ENCODE assay signal across 8 cellular contexts in genomic region chr15:51649659-51650521, GRCh38. TPM values are rescaled to one million over a fixed set of nuclear protein-coding genes. Genes with fewer than 3 reads are reported as not detected.
A peak's percentile ranks its signal among the peaks of the same experiment; 100 is the strongest.
DNase-seq lines count a peak whose midpoint lies in the region; ATAC-seq, FAIRE-seq and TF ChIP-seq lines count a peak whose summit lies in the region.

No MANE protein-coding gene starts in this region.

- no peaks in the 10 kb centered on the region for H3K9me3 ChIP-seq in SK-N-SH

- no peak overlapping the region for H3K27ac ChIP-seq in GM23338 (ENCODE audit: low read depth)
- H3K27ac ChIP-seq in SK-N-SH (ENCODE audit: low read depth in 2 of 2, low read length in 1 of 2): no peak overlapping the region

- H3K4me3 Mint-ChIP-seq in GM23338 (no peak overlapping the region), MCF 10A (ENCODE audit: unreplicated experiment) (no peak overlapping the region)

- no peaks in the 10 kb centered on the region for H3K9me3 Mint-ChIP-seq in GM23338
- H3K9me3 Mint-ChIP-seq in MCF 10A (ENCODE audit: unreplicated experiment): no peaks in the 10 kb centered on the region

- CTCF ChIA-PET in SK-N-SH (lab: Yijun Ruan, JAX): interaction anchor here (0.6 to 11.8 kb wide), 69 partner anchors 9 to 1086 kb away, joined by 3 to 313 read pairs (median 4); partner anchors contain the start of genes DMXL2, LYSMD2 and SCG3
- CTCF ChIA-PET in MCF 10A (lab: Yijun Ruan, JAX): interaction anchor here (0.6 to 6.3 kb wide), 45 partner anchors 9 to 925 kb away, joined by 3 to 184 read pairs (median 3); partner anchors contain the start of gene DMXL2

- H3K9ac ChIP-seq in SK-N-SH: no peak overlapping the region

- H2AFZ ChIP-seq in GM23338 (no peak overlapping the region), SK-N-SH (ENCODE audit: low read depth) (0 out of 2 replicates have a peak overlapping the region, but pooled peaks have one; percentile 25)

- H3K79me2 ChIP-seq in GM23338 (replicated peaks; ENCODE audit: insufficient read depth) (no peaks in the 10 kb centered on the region), SK-N-SH (ENCODE audit: insufficient read depth) (no peaks in the 10 kb centered on the region)

- peak; percentile 99 for TF ChIP-seq RAD21 in SK-N-SH (IDR thresholded peaks at IDR 0.05; ENCODE audit: low read length)

- H3K27me3 ChIP-seq in GM23338 (ENCODE audit: insufficient read depth) (no peaks in the 10 kb centered on the region), SK-N-SH (ENCODE audit: insufficient read depth) (no peaks in the 10 kb centered on the region)

- H3K27me3 Mint-ChIP-seq in GM23338 (ENCODE audit: insufficient read depth, low read depth, poor library complexity) (peaks cover 2% of the 10 kb centered on the region), MCF 10A (ENCODE audit: insufficient read depth, unreplicated experiment) (peaks cover 11% of the 10 kb centered on the region)

- TF ChIP-seq EP300 in SK-N-SH (IDR thresholded peaks at IDR 0.05; ENCODE audit: borderline replicate concordance in 1 of 2, low read depth in 1 of 2, low read length in 1 of 2): no peak

- H3K4me3 ChIP-seq in GM23338: no peak overlapping the region
- peak overlapping the region in 1 of 2 experiments; percentile 18; a peak in 1 of 4 replicates for H3K4me3 ChIP-seq in SK-N-SH (ENCODE audit: low read depth in 2 of 2, low read length in 1 of 2)

- 28% methylated on average over 4 of the region's 4 CpGs for WGBS in SK-N-SH (ENCODE audit: low lambda C conversion rate)

- H3K4me1 Mint-ChIP-seq in GM23338: peaks cover 6% of the 10 kb centered on the region; the same call in 2 of the 3 replicates
- H3K4me1 Mint-ChIP-seq in MCF 10A (ENCODE audit: insufficient read depth, unreplicated experiment): peaks cover 6% of the 10 kb centered on the region

- H3K4me2 ChIP-seq in GM23338 (no peak overlapping the region), SK-N-SH (no peak overlapping the region)

- no TSS peak for BruUV-seq in MCF 10A (replicated peaks; lab: Mats Ljungman, UMichigan)

- POLR2A ChIA-PET in SK-N-SH (lab: Yijun Ruan, JAX) (interaction anchor here (1.0 to 1.8 kb wide), 2 partner anchors 31 to 127 kb away, joined by 5 to 11 read pairs; partner anchors contain the start of gene SCG3), MCF 10A (lab: Yijun Ruan, JAX) (interaction anchor here (0.7 to 3.1 kb wide), 10 partner anchors 13 to 194 kb away, joined by 3 to 49 read pairs (median 4); partner anchors contain the start of genes DMXL2 and LYSMD2)

- FAIRE-seq in D721Med (lab: Jason Lieb, UNC): peak; percentile 97

- no peaks in the 10 kb centered on the region for H3K36me3 Mint-ChIP-seq in GM23338 (ENCODE audit: low read depth)
- no peaks in the 10 kb centered on the region for H3K36me3 Mint-ChIP-seq in MCF 10A (ENCODE audit: insufficient read depth, unreplicated experiment)

- H3K9me2 ChIP-seq in GM23338 (ENCODE audit: insufficient read depth) (no peaks in the 10 kb centered on the region), SK-N-SH (no peaks in the 10 kb centered on the region)

- ATAC-seq in GM23338 (peak; percentile 81), HG03442 (IDR thresholded peaks at IDR 0.05; ENCODE audit: unreplicated experiment) (no peak)

- no peaks in the 10 kb centered on the region for H4K20me1 ChIP-seq in GM23338 (replicated peaks; ENCODE audit: insufficient read depth)
- no peaks in the 10 kb centered on the region for H4K20me1 ChIP-seq in SK-N-SH (ENCODE audit: insufficient read depth)

- H3K36me3 ChIP-seq in GM23338 (ENCODE audit: insufficient read depth) (no peaks in the 10 kb centered on the region), SK-N-SH (replicated peaks in 1 of 2; ENCODE audit: control insufficient read depth in 1 of 2, insufficient read depth in 2 of 2, low read length in 1 of 2) (no peaks in the 10 kb centered on the region)

- no peak overlapping the region for H3K27ac Mint-ChIP-seq in GM23338
- H3K27ac Mint-ChIP-seq in MCF 10A (ENCODE audit: low read depth, unreplicated experiment): no peak overlapping the region

- DNase-seq in D721Med (ENCODE audit: insufficient read length, low spot score) (no peak), GM23338 (ENCODE audit: low spot score) (peak; percentile 77), NCI-H1436 treated with DMSO at 0.1 percent for 48 hours (lab: John Stamatoyannopoulos, UW) (peak; percentile 9), SK-N-SH (peak; percentile 71), MCF 10A (ENCODE audit: unreplicated experiment) (peak; percentile 82), iPS-NIHi7 (ENCODE audit: extremely low spot score) (peak; percentile 61)
- peak; percentile 11 to 30 for DNase-seq in stimulated activated CD4-positive, alpha-beta T cell treated with anti-CD3 and anti-CD28 coated beads, Interleukin-2, amount 100 ng/mL, for 48 hours

- peaks cover 11% of the 10 kb centered on the region for H3K4me1 ChIP-seq in GM23338 (ENCODE audit: insufficient read depth)
- peaks cover 0 to 2% of the 10 kb centered on the region in 2 experiments; a peak in 2 of 4 replicates for H3K4me1 ChIP-seq in SK-N-SH (ENCODE audit: control insufficient read depth in 1 of 2, insufficient read depth in 2 of 2, low read depth in 1 of 2, low read length in 1 of 2)

- intact Hi-C loops in MCF 10A (cut with micrococcal nuclease): loop anchor here (1.0 to 10.0 kb wide), 3 partner anchors 77 to 255 kb away; no protein-coding TSS in a partner anchor

- peak; percentile 92 for TF ChIP-seq CTCF in D721Med (IDR thresholded peaks at IDR 0.05; ENCODE audit: insufficient read depth, missing control alignments)
- TF ChIP-seq CTCF in GM23338 (conservative IDR thresholded peaks at IDR 0.05; ENCODE audit: low read depth in 2 of 2): peak; percentile 90 to 98
- peak; percentile 88 for TF ChIP-seq CTCF in SK-N-SH (IDR thresholded peaks at IDR 0.05)
- peak; percentile 71 for TF ChIP-seq CTCF in MCF 10A (IDR thresholded peaks at IDR 0.05; ENCODE audit: unreplicated experiment)

- H3F3A ChIP-seq in GM23338 (replicated peaks; ENCODE audit: low read depth) (no peaks in the 10 kb centered on the region), SK-N-SH (replicated peaks; ENCODE audit: insufficient read depth) (no peaks in the 10 kb centered on the region)

TF ChIP-seq in GM23338, 12 proteins besides CTCF, POLR2A, EP300 and RAD21:
- no peak for TF ChIP-seq ZNF331 (CRISPR knock-in tag; IDR thresholded peaks at IDR 0.05; ENCODE audit: low read depth)
- TF ChIP-seq EZH2phosphoT487 (IDR thresholded peaks at IDR 0.05; ENCODE audit: unreplicated experiment): no peak
- TF ChIP-seq NANOG (IDR thresholded peaks at IDR 0.05; ENCODE audit: borderline replicate concordance): no peak
- TF ChIP-seq ZNF114 (CRISPR knock-in tag; IDR thresholded peaks at IDR 0.05): no peak
- no peak for TF ChIP-seq POLR2AphosphoS5 (IDR thresholded peaks at IDR 0.05; ENCODE audit: low read depth)

TF ChIP-seq in SK-N-SH, 30 proteins besides CTCF, POLR2A, EP300 and RAD21:
- TF ChIP-seq SMC3 (IDR thresholded peaks at IDR 0.05; ENCODE audit: low read depth, low read length) (peak; percentile 93), MAX (IDR thresholded peaks at IDR 0.05; ENCODE audit: low read depth) (no peak), RFX5 (IDR thresholded peaks at IDR 0.05; ENCODE audit: low read length) (0 out of 2 replicates have a peak, but pooled peaks have one; percentile 9)

RNA-seq across cellular contexts. Expression of gene DMXL2, which starts 27.3 kb away (rescaled TPM):
- total RNA-seq in GM23338 (2014; rRNA removed; shearing (Covaris generic)): 21.6 and 61.1 TPM in 2 replicates
- polyA plus RNA-seq in GM23338 (2016; fragmentation: Nextera tagmentation; extraction: Ambion mirVana): 5.2 and 6.1 TPM in 2 replicates
- polyA plus RNA-seq in SK-N-SH (2012; rRNA removed): 6.4 and 8.9 TPM in 2 replicates
- 6.0 and 6.5 TPM in 2 replicates for polyA plus RNA-seq in SK-N-SH (2012; cell fraction: cytosol; rRNA removed)
- polyA plus RNA-seq in SK-N-SH (2012; cell fraction: nucleus; rRNA removed): 19.4 and 40.9 TPM in 2 replicates
- total RNA-seq in MCF 10A (2022): 13.6 and 21.6 TPM in 2 replicates

RNA-seq across cellular contexts. Expression of gene SCG3, which starts 31.4 kb away (rescaled TPM):
- 44.2 and 46.2 TPM in 2 replicates for total RNA-seq in GM23338 (2014; rRNA removed; shearing (Covaris generic))
- 83.9 and 99.5 TPM in 2 replicates for polyA plus RNA-seq in GM23338 (2016; fragmentation: Nextera tagmentation; extraction: Ambion mirVana)
- polyA plus RNA-seq in SK-N-SH (2012; rRNA removed): 0.16 and 0.41 TPM in 2 replicates
- polyA plus RNA-seq in SK-N-SH (2012; cell fraction: cytosol; rRNA removed): 0.67 and 0.85 TPM in 2 replicates
- polyA plus RNA-seq in SK-N-SH (2012; cell fraction: nucleus; rRNA removed): 0.05 and 0.06 TPM in 2 replicates
- not detected in 2 replicates for total RNA-seq in MCF 10A (2022)

Comparison
In these comparisons a context has a peak if more than half of its experiments do, and no peak if none do; other contexts are left out.
1. RNA of gene SCG3, which starts 31.4 kb away (total RNA-seq): 44.2 to 46.2 TPM in GM23338; not detected in MCF 10A; every median in the first group is over 10 times any median in the second.
2. Peak in every context shown above with its lines, with median percentiles within 50 percentile points of each other: CTCF ChIP-seq.